Comparison of ENCODE assay signal across 1 cellular context in genomic region chr5:23026252-23027170, GRCh38.
TF ChIP-seq lines count a peak whose summit lies in the region.

No MANE protein-coding gene starts in this region.

TF ChIP-seq in GM23338, 12 proteins besides CTCF, POLR2A, EP300 and RAD21 (continued from another document):
- TF ChIP-seq ZNF462 (CRISPR knock-in tag; IDR thresholded peaks at IDR 0.05) (no peak), ETS1 (IDR thresholded peaks at IDR 0.05) (no peak)
